ENCODE assay signal across 5 cellular contexts in genomic region chr1:15699321-15699720, GRCh38. TPM values are rescaled to one million over a fixed set of nuclear protein-coding genes. Genes with fewer than 3 reads are reported as not detected.
"Had no signal": no experiment of that assay in that cellular context is flagged by ENCODE, and none has a peak within 500 bp of the region (broad histone marks: within the 10 kb centered on the region; RNA-seq: fewer than 3 reads in every experiment).

No MANE protein-coding gene starts in this region.

RNA-seq across cellular contexts. Expression of gene TMEM82, which starts 43.0 kb away (rescaled TPM):
- total RNA-seq: M059J, PC-3, Right ventricle myocardium superior, SJSA1 had no signal
- polyA plus RNA-seq: SK-N-SH had no signal
